Comparison of ENCODE assay signal across 12 cellular contexts in the genomic region with DNA sequence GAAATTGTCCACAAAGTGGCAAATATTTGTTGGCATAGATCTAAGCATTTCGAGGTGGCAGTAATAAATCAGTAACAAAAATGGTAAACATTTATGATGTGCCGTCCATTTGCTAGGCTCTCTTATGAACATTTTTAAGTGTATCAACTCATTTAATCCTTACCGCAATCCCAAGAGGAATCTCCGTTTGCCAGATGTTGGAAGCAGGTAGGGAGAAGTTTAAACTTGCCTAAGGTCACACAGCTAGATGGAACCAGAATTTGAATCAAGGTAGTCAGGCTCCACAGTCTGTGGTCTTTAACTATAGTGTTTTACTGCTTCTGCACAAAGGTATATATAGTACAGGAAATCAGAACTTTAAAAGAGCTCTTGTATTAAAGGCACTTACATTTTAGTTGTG. TPM values are rescaled to one million over a fixed set of nuclear protein-coding genes. Genes with fewer than 3 reads are reported as not detected.
DNase-seq lines count a peak whose midpoint lies in the region; ATAC-seq, FAIRE-seq and TF ChIP-seq lines count a peak whose summit lies in the region.
"Had no signal": no experiment of that assay in that cellular context is flagged by ENCODE, and none has a peak within 500 bp of the region (broad histone marks: within the 10 kb centered on the region; RNA-seq: fewer than 3 reads in every experiment).

No MANE protein-coding gene starts in this region.

- H3K36me3 Mint-ChIP-seq in stimulated activated naive CD8-positive, alpha-beta T cell treated with anti-CD3 and anti-CD28 coated beads, Interleukin-15, Interleukin-2, amounts not matched to agents 100 ng/mL and 50 ng/mL, for 24 hours (ENCODE audit: low read depth), result peaks cover 13% of the 10 kb centered on the region
- peaks cover 6% of the 10 kb centered on the region for H3K36me3 Mint-ChIP-seq in activated naive CD8-positive, alpha-beta T cell

- H3K4me3 ChIP-seq in kidney (ENCODE audit: low read length in 2 of 2), result peak overlapping the region; percentile 25 to 76

- DNase-seq in stimulated activated naive CD8-positive, alpha-beta T cell treated with anti-CD3 and anti-CD28 coated beads, Interleukin-15, Interleukin-2, amounts not matched to agents 100 U/mL and 50 U/mL, for 24 hours, result no peak
- DNase-seq in kidney, result no peak
- no peak for DNase-seq in activated effector memory CD4-positive, alpha-beta T cell treated with Interleukin-2 at 50 U/mL for 16 hours
- no peak for DNase-seq in HUDEP-2 (lab: John Stamatoyannopoulos, UW; ENCODE audit: unreplicated experiment in 76 of 76)
- DNase-seq: hippocampal formation, NCI-H226, nucleus accumbens had no signal

- no peak for FAIRE-seq in kidney (lab: Jason Lieb, UNC)
- FAIRE-seq: HTR-8/SVneo had no signal

- ATAC-seq in stimulated activated naive CD8-positive, alpha-beta T cell treated with anti-CD3 and anti-CD28 coated beads, Interleukin-15, Interleukin-2, amounts not matched to agents 100 U/mL and 50 U/mL, for 24 hours, result no peak
- ATAC-seq in HG03469 (IDR thresholded peaks at IDR 0.05; ENCODE audit: unreplicated experiment) (no peak), GM19467 (IDR thresholded peaks at IDR 0.05; ENCODE audit: unreplicated experiment) (no peak)

- H3K9me3 Mint-ChIP-seq in stimulated activated naive CD8-positive, alpha-beta T cell treated with anti-CD3 and anti-CD28 coated beads, Interleukin-15, Interleukin-2, amounts not matched to agents 100 ng/mL and 50 ng/mL, for 24 hours, result no peaks in the 10 kb centered on the region
- H3K9me3 Mint-ChIP-seq in activated naive CD8-positive, alpha-beta T cell (ENCODE audit: low read depth), result no peaks in the 10 kb centered on the region

- intact Hi-C loops in kidney (cut with DNase I), result no loop called here

- H3K27ac Mint-ChIP-seq in stimulated activated naive CD8-positive, alpha-beta T cell treated with anti-CD3 and anti-CD28 coated beads, Interleukin-15, Interleukin-2, amounts not matched to agents 100 ng/mL and 50 ng/mL, for 24 hours, result no peak overlapping the region
- peak overlapping the region; percentile 18 for H3K27ac Mint-ChIP-seq in activated naive CD8-positive, alpha-beta T cell

- no peaks in the 10 kb centered on the region for H3K9me3 ChIP-seq in kidney (ENCODE audit: control insufficient read depth in 1 of 2, low read length in 2 of 2)

- H3K27ac ChIP-seq in kidney (ENCODE audit: low read depth in 2 of 2, low read length in 2 of 2), result no peak overlapping the region

- TF ChIP-seq CTCF in kidney (IDR thresholded peaks at IDR 0.05; ENCODE audit: borderline replicate concordance, extremely low read depth, insufficient read depth), result no peak

- no peaks in the 10 kb centered on the region for H3K27me3 Mint-ChIP-seq in stimulated activated naive CD8-positive, alpha-beta T cell treated with anti-CD3 and anti-CD28 coated beads, Interleukin-15, Interleukin-2, amounts not matched to agents 100 ng/mL and 50 ng/mL, for 24 hours
- no peaks in the 10 kb centered on the region for H3K27me3 Mint-ChIP-seq in activated naive CD8-positive, alpha-beta T cell

- H3K4me1 ChIP-seq in kidney (ENCODE audit: control insufficient read depth in 1 of 2, insufficient read depth in 1 of 2, low read depth in 1 of 2, low read length in 2 of 2), result peaks cover 17 to 18% of the 10 kb centered on the region in 2 donors

- peaks cover 62% of the 10 kb centered on the region for H3K4me1 Mint-ChIP-seq in stimulated activated naive CD8-positive, alpha-beta T cell treated with anti-CD3 and anti-CD28 coated beads, Interleukin-15, Interleukin-2, amounts not matched to agents 100 ng/mL and 50 ng/mL, for 24 hours (ENCODE audit: low read depth)
- H3K4me1 Mint-ChIP-seq in activated naive CD8-positive, alpha-beta T cell (ENCODE audit: low read depth), result peaks cover 62% of the 10 kb centered on the region

- no peaks in the 10 kb centered on the region for H3K36me3 ChIP-seq in kidney (ENCODE audit: control insufficient read depth in 1 of 2, insufficient read depth in 2 of 2, low read length in 2 of 2)

- H3K4me3 Mint-ChIP-seq in stimulated activated naive CD8-positive, alpha-beta T cell treated with anti-CD3 and anti-CD28 coated beads, Interleukin-15, Interleukin-2, amounts not matched to agents 100 ng/mL and 50 ng/mL, for 24 hours, result peak overlapping the region; percentile 25
- H3K4me3 Mint-ChIP-seq in activated naive CD8-positive, alpha-beta T cell, result peak overlapping the region; percentile 99

- no peak overlapping the region for H3K9ac ChIP-seq in kidney (ENCODE audit: low read length in 2 of 2)

RNA-seq across cellular contexts. Expression of gene MKLN1, which starts 2.6 kb away (rescaled TPM):
- total RNA-seq in kidney, result 77.0 TPM
- polyA plus RNA-seq in kidney (ENCODE audit: insufficient read depth, low read depth, low replicate concordance), result 24.4 TPM
